In genomic region chr6:118710616-118711015, GRCh38 we compare ENCODE assay signal across 10 cellular contexts. TPM values are rescaled to one million over a fixed set of nuclear protein-coding genes. Genes with fewer than 3 reads are reported as not detected.
DNase-seq lines count a peak whose midpoint lies in the region; ATAC-seq and TF ChIP-seq lines count a peak whose summit lies in the region.
"Had no signal": no experiment of that assay in that cellular context is flagged by ENCODE, and none has a peak within 500 bp of the region (broad histone marks: within the 10 kb centered on the region; RNA-seq: fewer than 3 reads in every experiment).

No MANE protein-coding gene starts in this region.

- no peak overlapping the region for H3K4me2 ChIP-seq in neuronal stem cell (ENCODE audit: insufficient read depth, low read length, poor library complexity, severe bottlenecking)

- no peaks in the 10 kb centered on the region for H3K9me3 ChIP-seq in tibial nerve
- H3K9me3 ChIP-seq in neuronal stem cell (replicated peaks in 1 of 2; ENCODE audit: control insufficient read depth in 2 of 2, insufficient read depth in 1 of 2, low read depth in 1 of 2, low read length in 2 of 2): no peaks in the 10 kb centered on the region
- H3K9me3 ChIP-seq: upper lobe of left lung had no signal

- H3K14ac ChIP-seq in neuronal stem cell (ENCODE audit: low read length): no peak overlapping the region

- H3K4me3 ChIP-seq in tibial nerve: no peak overlapping the region
- no peak overlapping the region for H3K4me3 ChIP-seq in neuronal stem cell (ENCODE audit: low read length in 2 of 2)

- H3K4me1 ChIP-seq in tibial nerve: peaks cover 0 to 38% (median 2%) of the 10 kb centered on the region in 4 donors
- H3K4me1 ChIP-seq in neuronal stem cell (ENCODE audit: control insufficient read depth in 2 of 2, insufficient read depth in 1 of 2, low read depth in 1 of 2, low read length in 2 of 2): peaks cover 14 to 36% of the 10 kb centered on the region in 2 donors

- TF ChIP-seq POLR2A in tibial nerve (IDR thresholded peaks at IDR 0.05): no peak

- intact Hi-C loops in activated B cell treated with CpG ODN at 0.5 μM for 24 hours (cut with micrococcal nuclease): loop anchor here (1.0 to 10.0 kb wide), 6 partner anchors 9 to 634 kb away; partner anchors contain the start of genes ASF1A, CEP85L and MAN1A1

- H3K4me3 Mint-ChIP-seq in activated naive CD4-positive, alpha-beta T cell treated with anti-CD3 and anti-CD28 coated beads, Interleukin-2, amount 10 ng/mL, durations not matched to agents 7 days and 5 days: peak overlapping the region; percentile 96
- peak overlapping the region; percentile 95 for H3K4me3 Mint-ChIP-seq in activated B cell treated with CpG ODN at 0.5 μM for 24 hours

- H3K9ac ChIP-seq in neuronal stem cell (ENCODE audit: low read depth, low read length, poor library complexity): no peak overlapping the region

- no peaks in the 10 kb centered on the region for H3K27me3 Mint-ChIP-seq in activated naive CD4-positive, alpha-beta T cell treated with anti-CD3 and anti-CD28 coated beads, Interleukin-2, amount 10 ng/mL, durations not matched to agents 7 days and 5 days
- no peaks in the 10 kb centered on the region for H3K27me3 Mint-ChIP-seq in activated B cell treated with CpG ODN at 0.5 μM for 24 hours

- no peak overlapping the region for H3K18ac ChIP-seq in neuronal stem cell (ENCODE audit: low read length)

- peak overlapping the region; percentile 97 for H3K27ac Mint-ChIP-seq in activated naive CD4-positive, alpha-beta T cell treated with anti-CD3 and anti-CD28 coated beads, Interleukin-2, amount 10 ng/mL, durations not matched to agents 7 days and 5 days
- peak overlapping the region; percentile 98 for H3K27ac Mint-ChIP-seq in activated B cell treated with CpG ODN at 0.5 μM for 24 hours

- H2BK12ac ChIP-seq in neuronal stem cell (ENCODE audit: low read length): no peak overlapping the region

- no peak overlapping the region for H2AK5ac ChIP-seq in neuronal stem cell (ENCODE audit: low read depth, low read length)

- 53 to 75% methylated on average over 5 of the region's 5 CpGs for WGBS in tibial nerve, 2 donors
- WGBS in neuronal stem cell (ENCODE audit: extremely low coverage in 2 of 2, insufficient read length in 2 of 2, insufficient replicate concordance in 1 of 2), 2 donors: no CpG with 5 or more reads among the region's 5 CpGs

- no peaks in the 10 kb centered on the region for H3K9me3 Mint-ChIP-seq in activated naive CD4-positive, alpha-beta T cell treated with anti-CD3 and anti-CD28 coated beads, Interleukin-2, amount 10 ng/mL, durations not matched to agents 7 days and 5 days
- H3K9me3 Mint-ChIP-seq in activated B cell treated with CpG ODN at 0.5 μM for 24 hours: no peaks in the 10 kb centered on the region

- no peak for ATAC-seq in activated B cell treated with CpG ODN at 0.5 μM for 24 hours (ENCODE audit: low read depth)

- POLR2A ChIA-PET in activated B cell treated with CpG ODN at 0.5 μM for 24 hours (lab: Charles Lee): interaction anchor here (1.9 to 5.7 kb wide), 4 partner anchors 10 to 59 kb away, joined by 6 to 58 read pairs (median 34); partner anchors contain the start of gene CEP85L

- H3K4me1 Mint-ChIP-seq in activated naive CD4-positive, alpha-beta T cell treated with anti-CD3 and anti-CD28 coated beads, Interleukin-2, amount 10 ng/mL, durations not matched to agents 7 days and 5 days: peaks cover 60% of the 10 kb centered on the region
- H3K4me1 Mint-ChIP-seq in activated B cell treated with CpG ODN at 0.5 μM for 24 hours: peaks cover 57% of the 10 kb centered on the region

- TF ChIP-seq CTCF in activated B cell treated with CpG ODN at 0.5 μM for 24 hours (IDR thresholded peaks at IDR 0.05) (no peak), tibial nerve (IDR thresholded peaks at IDR 0.05) (no peak)

- H3K79me1 ChIP-seq in neuronal stem cell (ENCODE audit: low read depth, low read length): no peaks in the 10 kb centered on the region

- DNase-seq in activated naive CD4-positive, alpha-beta T cell treated with anti-CD3 and anti-CD28 coated beads, Interleukin-2, amount 10 ng/mL, durations not matched to agents 7 days and 5 days: no peak
- no peak for DNase-seq in activated naive CD4-positive, alpha-beta T cell treated with anti-CD3 and anti-CD28 coated beads, Interleukin-2, amount 50 U/mL, for 16 hours
- DNase-seq in activated B cell treated with CpG ODN at 0.5 μM for 24 hours (no peak), foreskin melanocyte (peak; percentile 63), tibial nerve (ENCODE audit: low spot score in 2 of 2) (no peak), H4 (ENCODE audit: low spot score) (no peak), neuronal stem cell (ENCODE audit: low spot score) (no peak)
- DNase-seq in NK-92 treated with Interleukin-12 subunit alpha and Interleukin-12 subunit beta, amount 100 ng/mL, for 24 hours (lab: John Stamatoyannopoulos, UW): no peak
- DNase-seq: NCI-H1694 had no signal

- H3K27ac ChIP-seq in tibial nerve: peak overlapping the region in 3 of 4 donors; percentile 76 to 86 (median 78)
- H3K27ac ChIP-seq in neuronal stem cell (replicated peaks; ENCODE audit: low read length): no peak overlapping the region

- CTCF ChIA-PET in activated naive CD4-positive, alpha-beta T cell treated with anti-CD3 and anti-CD28 coated beads, Interleukin-2, amount 10 ng/mL, durations not matched to agents 7 days and 5 days (lab: Charles Lee): interaction anchor here (1.9 to 2.9 kb wide), 3 partner anchors 8 to 145 kb away, joined by 9 to 13 read pairs (median 13); no protein-coding TSS in a partner anchor
- CTCF ChIA-PET in activated B cell treated with CpG ODN at 0.5 μM for 24 hours (lab: Charles Lee): interaction anchor here (1.3 to 3.1 kb wide), 4 partner anchors 9 to 145 kb away, joined by 3 to 18 read pairs (median 6); partner anchors contain the start of gene CEP85L

- peaks cover 28% of the 10 kb centered on the region for H3K36me3 Mint-ChIP-seq in activated naive CD4-positive, alpha-beta T cell treated with anti-CD3 and anti-CD28 coated beads, Interleukin-2, amount 10 ng/mL, durations not matched to agents 7 days and 5 days
- peaks cover 5% of the 10 kb centered on the region for H3K36me3 Mint-ChIP-seq in activated B cell treated with CpG ODN at 0.5 μM for 24 hours (ENCODE audit: low read depth)

- H3K36me3 ChIP-seq in tibial nerve (no peaks in the 10 kb centered on the region), neuronal stem cell (replicated peaks in 1 of 2; ENCODE audit: control insufficient read depth in 2 of 2, insufficient read depth in 2 of 2, low read length in 2 of 2) (no peaks in the 10 kb centered on the region)
- H3K36me3 ChIP-seq: upper lobe of left lung had no signal

- no peak overlapping the region for H2AFZ ChIP-seq in neuronal stem cell (ENCODE audit: low read length)

- no peak overlapping the region for H3K23ac ChIP-seq in neuronal stem cell (ENCODE audit: low read depth, low read length, poor library complexity)

- no peak overlapping the region for H4K8ac ChIP-seq in neuronal stem cell (ENCODE audit: low read depth, low read length)

- no peak overlapping the region for H2BK15ac ChIP-seq in neuronal stem cell (ENCODE audit: low read length)

- H4K91ac ChIP-seq in neuronal stem cell (ENCODE audit: low read depth, low read length, poor library complexity): no peak overlapping the region

- no peaks in the 10 kb centered on the region for H3K27me3 ChIP-seq in tibial nerve
- no peaks in the 10 kb centered on the region for H3K27me3 ChIP-seq in neuronal stem cell (ENCODE audit: control insufficient read depth in 3 of 3, insufficient read depth in 3 of 3, low read depth in 1 of 3, low read length in 3 of 3)
- H3K27me3 ChIP-seq: upper lobe of left lung had no signal

- TF ChIP-seq EP300 in tibial nerve (IDR thresholded peaks at IDR 0.05): no peak

- no peak overlapping the region for H3K4ac ChIP-seq in neuronal stem cell (ENCODE audit: low read length)

- no peak overlapping the region for H2BK5ac ChIP-seq in neuronal stem cell (ENCODE audit: low read length)

- no peak overlapping the region for H2BK120ac ChIP-seq in neuronal stem cell (ENCODE audit: low read depth, low read length)

RNA-seq across cellular contexts. Expression of gene CEP85L, which starts 59.2 kb away (rescaled TPM):
- total RNA-seq in activated B cell treated with CpG ODN at 0.5 μM for 24 hours (14.6 and 21.8 TPM in 2 replicates), tibial nerve (10 to 100 TPM; 26.7 to 47.4 (median 37.8) TPM)
- 1.8 and 3.0 TPM in 2 replicates for total RNA-seq in H4 (2014; rRNA removed; shearing (Covaris generic))
- 3.7 TPM for polyA plus RNA-seq in neuronal stem cell (2013, experiment 1 of 2)
- 3.7 TPM for polyA plus RNA-seq in neuronal stem cell (2013, experiment 2 of 2)
